ENCODE assay signal across 8 cellular contexts in genomic region chr6:43053545-43054205, GRCh38. TPM values are rescaled to one million over a fixed set of nuclear protein-coding genes. Genes with fewer than 3 reads are reported as not detected.
A peak's percentile ranks its signal among the peaks of the same experiment; 100 is the strongest.
DNase-seq lines count a peak whose midpoint lies in the region; ATAC-seq lines count a peak whose summit lies in the region.

CUL7 (minus strand) TSS chr6:43053851; CDS start chr6:43052788, 1,063 bp downstream.

- peak within 1 kb of the TSS; percentile 79 for H3K27ac ChIP-seq in effector memory CD4-positive, alpha-beta T cell (ENCODE audit: insufficient read depth, low read length, poor library complexity, severe bottlenecking)

- no peaks in the 10 kb centered on the region for H3K27me3 ChIP-seq in effector memory CD4-positive, alpha-beta T cell (replicated peaks; ENCODE audit: control insufficient read depth, insufficient read depth, low read length, poor library complexity, severe bottlenecking)

- peaks cover 23% of the 10 kb centered on the region for H3K4me1 ChIP-seq in effector memory CD4-positive, alpha-beta T cell (ENCODE audit: control insufficient read depth, insufficient read depth, low read length, poor library complexity, severe bottlenecking)

- peak; percentile 77 for ATAC-seq in GM19468 (IDR thresholded peaks at IDR 0.05; ENCODE audit: extremely low read depth, unreplicated experiment)

- peaks cover 23% of the 10 kb centered on the region for H3K36me3 ChIP-seq in effector memory CD4-positive, alpha-beta T cell (ENCODE audit: control insufficient read depth, insufficient read depth, low read length)

- peak within 1 kb of the TSS; percentile 71 for H3K4me3 ChIP-seq in effector memory CD4-positive, alpha-beta T cell (ENCODE audit: insufficient read depth, low read depth, low read length, poor library complexity, severe bottlenecking)

- DNase-seq in CMK (ENCODE audit: low read depth) (peak; percentile 83), HT1080 (ENCODE audit: low read depth) (peak; percentile 97), NOMO-1 (lab: John Stamatoyannopoulos, UW; ENCODE audit: unreplicated experiment in 2 of 2) (peak; percentile 93 to 94), medulla oblongata (ENCODE audit: extremely low spot score) (peak; percentile 84)
- DNase-seq in activated CD8-positive, alpha-beta memory T cell treated with anti-CD3 and anti-CD28 coated beads for 24 hours: peak; percentile 94
- peak; percentile 79 to 84 (median 82) for DNase-seq in effector memory CD4-positive, alpha-beta T cell
- peak; percentile 81 to 88 (median 85) for DNase-seq in stimulated activated CD4-positive, alpha-beta T cell treated with anti-CD3 and anti-CD28 coated beads, TNF-alpha, amount 100 ng/mL, for 48 hours (ENCODE audit: low read depth in 3 of 3)

- H3K9me3 ChIP-seq in effector memory CD4-positive, alpha-beta T cell (ENCODE audit: control insufficient read depth, low read length): no peaks in the 10 kb centered on the region

RNA-seq across cellular contexts. Expression of gene CUL7, which starts in this region (rescaled TPM):
- 19.4 and 19.6 TPM in 2 replicates for total RNA-seq in HT1080 (2014; rRNA removed; shearing (Covaris generic))
- polyA plus RNA-seq in HT1080 (2015; cell fraction: cytosol; rRNA removed): 18.8 and 22.0 TPM in 2 replicates
- 114 and 121 TPM in 2 replicates for polyA plus RNA-seq in HT1080 (2015; cell fraction: nucleus; rRNA removed)

Comparison
In these comparisons a context has a peak if more than half of its experiments do, and no peak if none do; other contexts are left out.
1. Peak in every context shown above with its lines: DNase-seq, ATAC-seq, H3K4me3 ChIP-seq and H3K27ac ChIP-seq.